In genomic region chr17:3916825-3917224, GRCh38 we compare ENCODE assay signal across 9 cellular contexts. TPM values are rescaled to one million over a fixed set of nuclear protein-coding genes. Genes with fewer than 3 reads are reported as not detected.
DNase-seq lines count a peak whose midpoint lies in the region; ATAC-seq and TF ChIP-seq lines count a peak whose summit lies in the region.
"Had no signal": no experiment of that assay in that cellular context is flagged by ENCODE, and none has a peak within 500 bp of the region (broad histone marks: within the 10 kb centered on the region; RNA-seq: fewer than 3 reads in every experiment).

No MANE protein-coding gene starts in this region.

- H3K4me2 ChIP-seq in OCI-LY7 (ENCODE audit: low read length) = peak overlapping the region; percentile 59

- H3K9me2 ChIP-seq in OCI-LY7 (ENCODE audit: insufficient read depth, low read length) = no peaks in the 10 kb centered on the region

- intact Hi-C loops in OCI-LY7 (cut with micrococcal nuclease; ENCODE audit: unreplicated experiment) (no loop called here), Calu3 (cut with micrococcal nuclease; ENCODE audit: unreplicated experiment) (loop anchor here (10.0 kb wide), 1 partner anchor 158 kb away; no protein-coding TSS in a partner anchor)

- POLR2A ChIA-PET in OCI-LY7 (lab: Charles Lee) = interaction anchor here (0.6 to 1.4 kb wide), 5 partner anchors 44 to 784 kb away, joined by 3 to 9 read pairs (median 6); no protein-coding TSS in a partner anchor

- no peak overlapping the region for H3K4me3 Mint-ChIP-seq in T-helper 1 cell treated with Interleukin-12 subunit alpha and Interleukin-12 subunit beta and Interleukin-4 antibody, amounts not matched to agents 30 μg/mL and 1 μg/mL, for 36 hours
- peak overlapping the region; percentile 70 for H3K4me3 Mint-ChIP-seq in stimulated activated effector memory CD8-positive, alpha-beta T cell treated with anti-CD3 and anti-CD28 coated beads, Interleukin-12 subunit alpha, Interleukin-12 subunit beta, amount 100 ng/mL, for 72 hours
- H3K4me3 Mint-ChIP-seq in Calu3 (ENCODE audit: low read depth, unreplicated experiment) = no peak overlapping the region

- WGBS in esophagus, 2 donors = 68 to 69% methylated on average over 10 of the region's 10 CpGs

- H3K36me3 ChIP-seq in OCI-LY7 (ENCODE audit: insufficient read depth, low read length) = no peaks in the 10 kb centered on the region
- no peaks in the 10 kb centered on the region for H3K36me3 ChIP-seq in esophagus (ENCODE audit: control insufficient read depth in 2 of 2, insufficient read depth in 2 of 2, low read length in 1 of 2)

- no peaks in the 10 kb centered on the region for H3K9me3 Mint-ChIP-seq in T-helper 1 cell treated with Interleukin-12 subunit alpha and Interleukin-12 subunit beta and Interleukin-4 antibody, amounts not matched to agents 30 μg/mL and 1 μg/mL, for 36 hours
- H3K9me3 Mint-ChIP-seq in stimulated activated effector memory CD8-positive, alpha-beta T cell treated with anti-CD3 and anti-CD28 coated beads, Interleukin-12 subunit alpha, Interleukin-12 subunit beta, amount 100 ng/mL, for 72 hours = no peaks in the 10 kb centered on the region
- no peaks in the 10 kb centered on the region for H3K9me3 Mint-ChIP-seq in Calu3 (ENCODE audit: low read depth, unreplicated experiment)

- ATAC-seq in stimulated activated effector memory CD8-positive, alpha-beta T cell treated with anti-CD3 and anti-CD28 coated beads, Interleukin-12 subunit alpha, Interleukin-12 subunit beta, amount 100 ng/mL, for 72 hours = no peak
- ATAC-seq in GM21526 (IDR thresholded peaks at IDR 0.05; ENCODE audit: low FRiP score, unreplicated experiment) = no peak

- no peak overlapping the region; the same call in 1 of the 2 replicates for H2AFZ ChIP-seq in OCI-LY7 (ENCODE audit: low read length)

- H3K4me3 ChIP-seq in OCI-LY7 (ENCODE audit: low read depth, low read length, poor library complexity, severe bottlenecking) (no peak overlapping the region), esophagus (ENCODE audit: low read depth in 1 of 2, low read length in 2 of 2) (no peak overlapping the region)

- BruUV-seq in OCI-LY7 (replicated peaks; lab: Mats Ljungman, UMichigan) = no TSS peak
- no TSS peak for BruUV-seq in Calu3 (replicated peaks; lab: Mats Ljungman, UMichigan)

- no peaks in the 10 kb centered on the region for H3K36me3 Mint-ChIP-seq in T-helper 1 cell treated with Interleukin-12 subunit alpha and Interleukin-12 subunit beta and Interleukin-4 antibody, amounts not matched to agents 30 μg/mL and 1 μg/mL, for 36 hours (ENCODE audit: low read depth)
- H3K36me3 Mint-ChIP-seq in stimulated activated effector memory CD8-positive, alpha-beta T cell treated with anti-CD3 and anti-CD28 coated beads, Interleukin-12 subunit alpha, Interleukin-12 subunit beta, amount 100 ng/mL, for 72 hours = peaks cover under 1% of the 10 kb centered on the region
- no peaks in the 10 kb centered on the region for H3K36me3 Mint-ChIP-seq in Calu3 (ENCODE audit: insufficient read depth, unreplicated experiment)

- H3K4me1 ChIP-seq in OCI-LY7 (ENCODE audit: insufficient read depth, low read length, poor library complexity, severe bottlenecking) (peaks cover 51% of the 10 kb centered on the region), esophagus (ENCODE audit: control insufficient read depth in 2 of 2, insufficient read depth in 2 of 2, low read length in 1 of 2) (peaks cover 0 to 8% of the 10 kb centered on the region in 2 donors)

- no peaks in the 10 kb centered on the region for H3K79me2 ChIP-seq in OCI-LY7 (ENCODE audit: insufficient read depth, low read depth, low read length)

- H3K27ac Mint-ChIP-seq in T-helper 1 cell treated with Interleukin-12 subunit alpha and Interleukin-12 subunit beta and Interleukin-4 antibody, amounts not matched to agents 30 μg/mL and 1 μg/mL, for 36 hours = peak overlapping the region; percentile 9
- peak overlapping the region; percentile 88 for H3K27ac Mint-ChIP-seq in stimulated activated effector memory CD8-positive, alpha-beta T cell treated with anti-CD3 and anti-CD28 coated beads, Interleukin-12 subunit alpha, Interleukin-12 subunit beta, amount 100 ng/mL, for 72 hours
- no peak overlapping the region for H3K27ac Mint-ChIP-seq in Calu3 (ENCODE audit: unreplicated experiment)

- H3K27ac ChIP-seq in OCI-LY7 (ENCODE audit: low read depth, low read length, poor library complexity, severe bottlenecking) (no peak overlapping the region), esophagus (ENCODE audit: low read depth in 2 of 2, low read length in 1 of 2) (peak overlapping the region; percentile 4 to 72)

- TF ChIP-seq CTCF in OCI-LY7 (conservative IDR thresholded peaks at IDR 0.05; ENCODE audit: low read length) (no peak), Calu3 (IDR thresholded peaks at IDR 0.05; ENCODE audit: unreplicated experiment) (no peak)

- DNase-seq in T-helper 1 cell (no peak), OCI-LY7 (ENCODE audit: low spot score) (no peak), Calu3 (no peak), NCI-H146 (lab: John Stamatoyannopoulos, UW) (no peak)
- DNase-seq in stimulated activated effector memory CD8-positive, alpha-beta T cell treated with anti-CD3 and anti-CD28 coated beads, Interleukin-12 subunit alpha, Interleukin-12 subunit beta, amount 100 ng/mL, for 72 hours (ENCODE audit: low spot score in 2 of 2) = no peak
- DNase-seq: SW 1271 had no signal

- no peaks in the 10 kb centered on the region for H3K27me3 ChIP-seq in esophagus (ENCODE audit: control insufficient read depth in 1 of 2, insufficient read depth in 2 of 2, low read length in 2 of 2)

- H3K9me3 ChIP-seq in OCI-LY7 (ENCODE audit: low read length) (no peaks in the 10 kb centered on the region), esophagus (ENCODE audit: control insufficient read depth in 2 of 2, insufficient read depth in 1 of 2, low read depth in 1 of 2, low read length in 1 of 2) (no peaks in the 10 kb centered on the region)

- H4K20me1 ChIP-seq in OCI-LY7 (ENCODE audit: insufficient read depth, low read length) = no peaks in the 10 kb centered on the region

- CTCF ChIA-PET in OCI-LY7 (lab: Charles Lee; ENCODE audit: unreplicated experiment) = no interaction called here
- CTCF ChIA-PET in Calu3 (lab: Charles Lee) = interaction anchor here (1.2 kb wide), 1 partner anchor 158 kb away, joined by 3 read pairs; no protein-coding TSS in a partner anchor

- peaks cover 12% of the 10 kb centered on the region for H3K4me1 Mint-ChIP-seq in T-helper 1 cell treated with Interleukin-12 subunit alpha and Interleukin-12 subunit beta and Interleukin-4 antibody, amounts not matched to agents 30 μg/mL and 1 μg/mL, for 36 hours (ENCODE audit: low read depth)
- peaks cover 37% of the 10 kb centered on the region for H3K4me1 Mint-ChIP-seq in stimulated activated effector memory CD8-positive, alpha-beta T cell treated with anti-CD3 and anti-CD28 coated beads, Interleukin-12 subunit alpha, Interleukin-12 subunit beta, amount 100 ng/mL, for 72 hours
- no peaks in the 10 kb centered on the region for H3K4me1 Mint-ChIP-seq in Calu3 (ENCODE audit: low read depth, unreplicated experiment)

- no peaks in the 10 kb centered on the region for H3K27me3 Mint-ChIP-seq in T-helper 1 cell treated with Interleukin-12 subunit alpha and Interleukin-12 subunit beta and Interleukin-4 antibody, amounts not matched to agents 30 μg/mL and 1 μg/mL, for 36 hours (ENCODE audit: low read depth)
- no peaks in the 10 kb centered on the region for H3K27me3 Mint-ChIP-seq in Calu3 (ENCODE audit: unreplicated experiment)

RNA-seq across cellular contexts. Expression of gene P2RX1, which starts 0.6 kb away (rescaled TPM):
- total RNA-seq in OCI-LY7 (2014; rRNA removed; shearing (Covaris generic)) = 0.41 and 0.69 TPM in 2 replicates
- 3.3 and 4.5 TPM in 2 replicates for total RNA-seq in OCI-LY7 (2022)
- 1 to 10 TPM; 5.9 to 7.1 TPM for polyA plus RNA-seq in esophagus
- total RNA-seq in Calu3 (2022) = not detected in 2 replicates

RNA-seq across cellular contexts. Expression of gene CAMKK1, which starts 24.0 kb away (rescaled TPM):
- 2.6 and 2.7 TPM in 2 replicates for total RNA-seq in OCI-LY7 (2014; rRNA removed; shearing (Covaris generic))
- total RNA-seq in OCI-LY7 (2022) (2.7 and 3.5 TPM in 2 replicates), Calu3 (2022) (1.4 and 1.7 TPM in 2 replicates)
- polyA plus RNA-seq in esophagus = 1 to 10 TPM; 4.9 to 5.3 TPM

RNA-seq across cellular contexts. Expression of gene ATP2A3, which starts 47.4 kb away (rescaled TPM):
- 84.0 and 108 TPM in 2 replicates for total RNA-seq in OCI-LY7 (2014; rRNA removed; shearing (Covaris generic))
- total RNA-seq in OCI-LY7 (2022) (322 and 353 TPM in 2 replicates), Calu3 (2022) (4.5 and 4.8 TPM in 2 replicates)
- 1 to 10 TPM; 5.8 to 7.8 TPM for polyA plus RNA-seq in esophagus

Comparison
In these comparisons a context has a peak if more than half of its experiments do, and no peak if none do; other contexts are left out.
1. RNA of gene ATP2A3, which starts 47.4 kb away (total RNA-seq): 84.0 to 353 TPM in OCI-LY7; 4.5 to 4.8 TPM in Calu3; every median in the first group is over 10 times any median in the second.